Comparison of ENCODE assay signal across 10 cellular contexts in genomic region chr6:152233547-152234320, GRCh38.
DNase-seq lines count a peak whose midpoint lies in the region; ATAC-seq, FAIRE-seq and TF ChIP-seq lines count a peak whose summit lies in the region.
"Had no signal": no experiment of that assay in that cellular context is flagged by ENCODE, and none has a peak within 500 bp of the region (broad histone marks: within the 10 kb centered on the region; RNA-seq: fewer than 3 reads in every experiment).

No MANE protein-coding gene starts in this region.

- H3K9me3 ChIP-seq in CD4-positive, alpha-beta memory T cell (ENCODE audit: control insufficient read depth in 1 of 2, low read length in 2 of 2), result no peaks in the 10 kb centered on the region
- H3K9me3 ChIP-seq in T-helper 17 cell (ENCODE audit: control insufficient read depth, low read length, poor library complexity, severe bottlenecking), result no peaks in the 10 kb centered on the region

- in situ Hi-C loops in brain microvascular endothelial cell (cut with HindIII; ENCODE audit: low pct_ligation_motif_present, low sequenced_read_pairs), result no loop called here

- peak; percentile 28 to 47 (median 35) for DNase-seq in CD4-positive, alpha-beta memory T cell
- DNase-seq in T-helper 17 cell (no peak), brain microvascular endothelial cell (no peak), frontal cortex (ENCODE audit: low spot score in 2 of 2) (no peak), MV-4-11 (lab: John Stamatoyannopoulos, UW) (no peak), superior temporal gyrus (ENCODE audit: extremely low spot score) (no peak)
- peak in 5 of 10 donors; percentile 21 to 61 (median 33) for DNase-seq in naive thymus-derived CD8-positive, alpha-beta T cell
- DNase-seq: COR-L47, NCI-H345 had no signal

- no peaks in the 10 kb centered on the region for H3K27me3 Mint-ChIP-seq in CD4-positive, alpha-beta memory T cell
- H3K27me3 Mint-ChIP-seq in T-helper 17 cell, result no peaks in the 10 kb centered on the region
- H3K27me3 Mint-ChIP-seq in naive thymus-derived CD8-positive, alpha-beta T cell, result no peaks in the 10 kb centered on the region

- peak overlapping the region; percentile 65 to 82 (median 76) for H3K4me3 Mint-ChIP-seq in CD4-positive, alpha-beta memory T cell
- peak overlapping the region; percentile 57 for H3K4me3 Mint-ChIP-seq in T-helper 17 cell
- H3K4me3 Mint-ChIP-seq in naive thymus-derived CD8-positive, alpha-beta T cell, result peak overlapping the region; percentile 41 to 82 (median 78)

- peak overlapping the region; percentile 72 to 93 (median 90) for H3K27ac Mint-ChIP-seq in CD4-positive, alpha-beta memory T cell
- H3K27ac Mint-ChIP-seq in T-helper 17 cell, result peak overlapping the region; percentile 72
- H3K27ac Mint-ChIP-seq in naive thymus-derived CD8-positive, alpha-beta T cell, result peak overlapping the region; percentile 61 to 94 (median 86)

- CTCF ChIA-PET in CD4-positive, alpha-beta memory T cell (lab: Charles Lee; ENCODE audit: partially characterized antibody), result interaction anchor here (0.6 to 2.8 kb wide), 10 partner anchors 27 to 558 kb away, joined by 3 to 18 read pairs (median 4); no protein-coding TSS in a partner anchor

- ATAC-seq in T-helper 17 cell, result peak; percentile 54
- ATAC-seq in naive thymus-derived CD8-positive, alpha-beta T cell, result peak; percentile 76 to 81
- ATAC-seq in HG02678 (IDR thresholded peaks at IDR 0.05; ENCODE audit: unreplicated experiment), result no peak

- no peaks in the 10 kb centered on the region for H3K27me3 ChIP-seq in CD4-positive, alpha-beta memory T cell (ENCODE audit: insufficient read depth, low read length)
- H3K27me3 ChIP-seq in brain microvascular endothelial cell (replicated peaks), result no peaks in the 10 kb centered on the region

- no peak for FAIRE-seq in frontal cortex (lab: Jason Lieb, UNC)

- peaks cover 40% of the 10 kb centered on the region for H3K36me3 ChIP-seq in CD4-positive, alpha-beta memory T cell (ENCODE audit: insufficient read depth, low read length)
- peaks cover 38% of the 10 kb centered on the region for H3K36me3 ChIP-seq in brain microvascular endothelial cell (replicated peaks)

- H3K36me3 Mint-ChIP-seq in CD4-positive, alpha-beta memory T cell, result peaks cover 54 to 59% of the 10 kb centered on the region in 2 donors
- H3K36me3 Mint-ChIP-seq in T-helper 17 cell (ENCODE audit: low read depth), result peaks cover 5% of the 10 kb centered on the region
- peaks cover 6 to 82% (median 30%) of the 10 kb centered on the region in 3 donors for H3K36me3 Mint-ChIP-seq in naive thymus-derived CD8-positive, alpha-beta T cell

- peaks cover 19 to 32% (median 24%) of the 10 kb centered on the region in 4 donors for H3K4me1 Mint-ChIP-seq in CD4-positive, alpha-beta memory T cell
- peaks cover 12% of the 10 kb centered on the region for H3K4me1 Mint-ChIP-seq in T-helper 17 cell
- H3K4me1 Mint-ChIP-seq in naive thymus-derived CD8-positive, alpha-beta T cell, result peaks cover 5 to 28% (median 25%) of the 10 kb centered on the region in 4 donors

- intact Hi-C loops in CD4-positive, alpha-beta memory T cell (cut with micrococcal nuclease), result loop anchor here (1.0 kb wide), 1 partner anchor 48 kb away; no protein-coding TSS in a partner anchor

- peaks cover 22% of the 10 kb centered on the region for H3K4me1 ChIP-seq in CD4-positive, alpha-beta memory T cell (ENCODE audit: insufficient read depth, low read length)

- POLR2A ChIA-PET in CD4-positive, alpha-beta memory T cell (lab: Charles Lee; ENCODE audit: partially characterized antibody), result interaction anchor here (0.9 to 3.9 kb wide), 4 partner anchors 49 to 95 kb away, joined by 3 to 66 read pairs (median 6); no protein-coding TSS in a partner anchor
- POLR2A ChIA-PET in naive thymus-derived CD8-positive, alpha-beta T cell (lab: Charles Lee), result interaction anchor here (0.9 to 3.0 kb wide), 2 partner anchors 11 to 49 kb away, joined by 3 to 36 read pairs; no protein-coding TSS in a partner anchor

- H3K4me3 ChIP-seq in CD4-positive, alpha-beta memory T cell (ENCODE audit: low read length in 2 of 2), result peak overlapping the region in 1 of 2 donors; percentile 19
- H3K4me3 ChIP-seq in brain microvascular endothelial cell (ENCODE audit: low read depth, low read length), result no peak overlapping the region

- no peaks in the 10 kb centered on the region for H3K9me3 Mint-ChIP-seq in CD4-positive, alpha-beta memory T cell
- H3K9me3 Mint-ChIP-seq in naive thymus-derived CD8-positive, alpha-beta T cell, result no peaks in the 10 kb centered on the region

- H3K27ac ChIP-seq in CD4-positive, alpha-beta memory T cell (ENCODE audit: low read depth, low read length), result no peak overlapping the region
- H3K27ac ChIP-seq in brain microvascular endothelial cell, result peak overlapping the region; percentile 81

- no peak for TF ChIP-seq CTCF in brain microvascular endothelial cell (IDR thresholded peaks at IDR 0.05; ENCODE audit: low read depth, low read length, missing control alignments)

Comparison
In these comparisons a context has a peak if more than half of its experiments do, and no peak if none do; other contexts are left out.
1. DNase-seq: peak in CD4-positive, alpha-beta memory T cell (5 of 5); none in T-helper 17 cell (0 of 3), brain microvascular endothelial cell (single experiment), frontal cortex (0 of 2), MV-4-11 (single experiment) and superior temporal gyrus (single experiment).
2. Peak in every context shown above with its lines, with median percentiles within 50 percentile points of each other: H3K27ac Mint-ChIP-seq and H3K4me3 Mint-ChIP-seq.